In the genomic region with DNA sequence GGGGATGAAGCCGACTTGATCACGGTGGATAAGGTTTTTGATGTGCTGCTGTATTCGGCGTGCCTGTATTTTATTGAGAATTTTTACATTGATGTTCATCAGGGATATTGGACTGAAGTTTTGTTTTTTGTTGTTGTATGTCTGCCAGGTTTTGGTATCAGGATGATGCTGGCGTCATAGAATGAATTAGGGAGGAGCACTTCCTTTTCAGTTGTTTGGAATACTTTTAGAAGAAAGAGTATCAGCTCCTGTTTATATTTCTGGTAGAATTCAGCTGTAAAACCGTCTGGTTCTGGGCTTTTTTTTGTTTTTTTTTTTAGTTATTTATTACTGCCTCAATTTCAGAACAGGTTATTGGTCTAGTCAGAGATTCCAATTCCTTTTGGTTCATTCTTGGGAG, we compare ENCODE assay signal across 35 cellular contexts.
"Had no signal": no experiment of that assay in that cellular context is flagged by ENCODE, and none has a peak within 500 bp of the region (broad histone marks: within the 10 kb centered on the region; RNA-seq: fewer than 3 reads in every experiment).

No MANE protein-coding gene starts in this region.

- H3K27ac Mint-ChIP-seq: activated B cell treated with CpG ODN at 0.5 μM for 24 hours; activated CD4-positive, alpha-beta memory T cell treated with anti-CD3 and anti-CD28 coated beads for 36 hours; activated CD4-positive, alpha-beta T cell treated with anti-CD3 and anti-CD28 coated beads, Interleukin-2, amount 10 ng/mL, durations not matched to agents 24 days and 14 days; activated CD8-positive, alpha-beta memory T cell treated with anti-CD3 and anti-CD28 coated beads, Interleukin-2, amount 10 ng/mL, durations not matched to agents 7 days and 5 days; activated CD8-positive, alpha-beta T cell treated with anti-CD3 and anti-CD28 coated beads, Interleukin-2, amount 10 ng/mL, durations not matched to agents 7 days and 5 days; activated naive CD4-positive, alpha-beta T cell treated with anti-CD3 and anti-CD28 coated beads for 36 hours; activated naive CD4-positive, alpha-beta T cell treated with anti-CD3 and anti-CD28 coated beads, Interleukin-2, amount 50 U/mL, for 24 hours; activated naive CD8-positive, alpha-beta T cell treated with anti-CD3 and anti-CD28 coated beads for 36 hours; activated T-helper 1 cell treated with anti-CD3 and anti-CD28 coated beads, Interleukin-12 subunit alpha, Interleukin-12 subunit beta, Interleukin-2, Interleukin-4 antibody, amounts not matched to agents 30 ng/mL and 10 ng/mL and 1 ng/mL, durations not matched to agents 14 hours and 24 hours and 36 hours; activated T-helper 2 cell treated with anti-CD3 and anti-CD28 coated beads, Interferon-gamma antibody, Interleukin-2, Interleukin-4, amounts not matched to agents 10 μg/mL and 5 μg/mL and 100 μg/mL, durations not matched to agents 14 hours and 24 hours and 36 hours; brain; endodermal cell; T-helper 17 cell; T-helper 2 cell treated with Interferon-gamma antibody and Interleukin-4, amounts not matched to agents 5 μg/mL and 100 μg/mL, for 36 hours had no signal

- H3K27ac ChIP-seq: ascending aorta, breast epithelium, cardiac muscle cell, colonic mucosa, esophagus muscularis mucosa, foreskin keratinocyte, gastrocnemius medialis, WERI-Rb-1 had no signal

- H3K4me1 ChIP-seq: ascending aorta, breast epithelium, colonic mucosa, esophagus muscularis mucosa, foreskin keratinocyte, gastrocnemius medialis had no signal

- H3K4me1 Mint-ChIP-seq: brain had no signal

- H3K4me3 ChIP-seq: ascending aorta, breast epithelium, cardiac muscle cell, colonic mucosa, esophagus muscularis mucosa, gastrocnemius medialis, heart right ventricle had no signal

- H3K36me3 ChIP-seq: ascending aorta, breast epithelium, cardiac muscle cell, colonic mucosa, esophagus muscularis mucosa, gastrocnemius medialis, heart right ventricle, WERI-Rb-1 had no signal

- ATAC-seq: activated CD4-positive, alpha-beta T cell treated with anti-CD3 and anti-CD28 coated beads for 36 hours; activated CD8-positive, alpha-beta memory T cell treated with anti-CD3 and anti-CD28 coated beads, Interleukin-2, amount 10 ng/mL, durations not matched to agents 7 days and 5 days; activated CD8-positive, alpha-beta T cell treated with anti-CD3 and anti-CD28 coated beads, Interleukin-2, amount 10 ng/mL, durations not matched to agents 7 days and 5 days; foreskin keratinocyte; gastrocnemius medialis; T-helper 17 cell had no signal

- H3K4me3 Mint-ChIP-seq: activated B cell treated with CpG ODN at 0.5 μM for 24 hours; activated CD4-positive, alpha-beta memory T cell treated with anti-CD3 and anti-CD28 coated beads for 36 hours; activated CD4-positive, alpha-beta T cell treated with anti-CD3 and anti-CD28 coated beads for 36 hours; activated CD4-positive, alpha-beta T cell treated with anti-CD3 and anti-CD28 coated beads, Interleukin-2, amount 10 ng/mL, durations not matched to agents 24 days and 14 days; activated CD8-positive, alpha-beta memory T cell treated with anti-CD3 and anti-CD28 coated beads, Interleukin-2, amount 10 ng/mL, durations not matched to agents 7 days and 5 days; activated CD8-positive, alpha-beta T cell treated with anti-CD3 and anti-CD28 coated beads, Interleukin-2, amount 10 ng/mL, durations not matched to agents 7 days and 5 days; activated naive CD4-positive, alpha-beta T cell treated with anti-CD3 and anti-CD28 coated beads for 36 hours; activated naive CD4-positive, alpha-beta T cell treated with anti-CD3 and anti-CD28 coated beads, Interleukin-2, amount 50 U/mL, for 24 hours; activated naive CD8-positive, alpha-beta T cell treated with anti-CD3 and anti-CD28 coated beads for 36 hours; activated T-helper 1 cell treated with anti-CD3 and anti-CD28 coated beads, Interleukin-12 subunit alpha, Interleukin-12 subunit beta, Interleukin-2, Interleukin-4 antibody, amounts not matched to agents 30 ng/mL and 10 ng/mL and 1 ng/mL, durations not matched to agents 14 hours and 24 hours and 36 hours; brain; endodermal cell; T-helper 17 cell; T-helper 2 cell treated with Interferon-gamma antibody and Interleukin-4, amounts not matched to agents 5 μg/mL and 100 μg/mL, for 36 hours had no signal

- H3K9me3 ChIP-seq: breast epithelium, colonic mucosa, gastrocnemius medialis had no signal

- DNase-seq: activated B cell treated with CpG ODN at 0.5 μM for 24 hours; activated CD4-positive, alpha-beta memory T cell treated with anti-CD3 and anti-CD28 coated beads for 36 hours; activated CD4-positive, alpha-beta T cell treated with anti-CD3 and anti-CD28 coated beads for 36 hours; activated CD4-positive, alpha-beta T cell treated with anti-CD3 and anti-CD28 coated beads, Interleukin-2, amount 10 ng/mL, durations not matched to agents 24 days and 14 days; activated CD4-positive, CD25-positive, alpha-beta regulatory T cell treated with anti-CD3 and anti-CD28 coated beads, Interleukin-2, amount 50 U/mL, for 72 hours; activated CD8-positive, alpha-beta memory T cell treated with anti-CD3 and anti-CD28 coated beads, Interleukin-2, amount 10 ng/mL, durations not matched to agents 7 days and 5 days; activated CD8-positive, alpha-beta memory T cell treated with anti-CD3 and anti-CD28 coated beads, Interleukin-2, amount 50 U/mL, for 4 hours; activated CD8-positive, alpha-beta T cell treated with anti-CD3 and anti-CD28 coated beads, Interleukin-2, amount 10 ng/mL, durations not matched to agents 7 days and 5 days; activated effector memory CD4-positive, alpha-beta T cell treated with anti-CD3 and anti-CD28 coated beads, Interleukin-2, amount 50 U/mL, for 16 hours; activated naive CD4-positive, alpha-beta T cell treated with anti-CD3 and anti-CD28 coated beads for 36 hours; activated naive CD8-positive, alpha-beta T cell treated with anti-CD3 and anti-CD28 coated beads for 36 hours; activated T-cell treated with anti-CD3 and anti-CD28 coated beads, Interleukin-2, amount 50 U/mL, for 1 hour; activated T-cell treated with anti-CD3 and anti-CD28 coated beads, Interleukin-2, amount 50 U/mL, for 48 hours; central memory CD4-positive, alpha-beta T cell; cerebellar nuclear complex; colonic mucosa; effector memory CD4-positive, alpha-beta T cell; endodermal cell; erythroblast; foreskin keratinocyte; gastrocnemius medialis; heart right ventricle; T-helper 1 cell; T-helper 17 cell; T1000; WERI-Rb-1 had no signal

- H3K27me3 ChIP-seq: ascending aorta, breast epithelium, cardiac muscle cell, colonic mucosa, esophagus muscularis mucosa, foreskin keratinocyte, gastrocnemius medialis, heart right ventricle had no signal

- H3K27me3 Mint-ChIP-seq: activated B cell treated with CpG ODN at 0.5 μM for 24 hours; activated CD4-positive, alpha-beta memory T cell treated with anti-CD3 and anti-CD28 coated beads for 36 hours; activated CD4-positive, alpha-beta T cell treated with anti-CD3 and anti-CD28 coated beads for 36 hours; activated CD4-positive, alpha-beta T cell treated with anti-CD3 and anti-CD28 coated beads, Interleukin-2, amount 10 ng/mL, durations not matched to agents 24 days and 14 days; activated CD8-positive, alpha-beta memory T cell treated with anti-CD3 and anti-CD28 coated beads, Interleukin-2, amount 10 ng/mL, durations not matched to agents 7 days and 5 days; activated naive CD4-positive, alpha-beta T cell treated with anti-CD3 and anti-CD28 coated beads, Interleukin-2, amount 50 U/mL, for 24 hours; activated naive CD8-positive, alpha-beta T cell treated with anti-CD3 and anti-CD28 coated beads for 36 hours; T-helper 17 cell had no signal
